ENCODE assay signal across 1 cellular context in genomic region chr17:77568540-77568939, GRCh38.
TF ChIP-seq lines count a peak whose summit lies in the region.

No MANE protein-coding gene starts in this region.

TF ChIP-seq in K562, 482 proteins besides CTCF, POLR2A, EP300 and RAD21 (continued from another document):
- TF ChIP-seq XRCC4 (IDR thresholded peaks at IDR 0.05; ENCODE audit: extremely low read depth, insufficient read depth, insufficient read length) = no peak
- peak; percentile 12; the same call in 1 of the 2 replicates for TF ChIP-seq TFE3 (CRISPR knock-in tag; IDR thresholded peaks at IDR 0.05)
- 0 out of 2 replicates have a peak, but pooled peaks have one; percentile 8 for TF ChIP-seq USF2 (CRISPR knock-in tag; IDR thresholded peaks at IDR 0.05)
